11 cellular contexts compared by ENCODE assay signal in genomic region chrX:48367717-48368408, GRCh38. TPM values are rescaled to one million over a fixed set of nuclear protein-coding genes. Genes with fewer than 3 reads are reported as not detected.
"Had no signal": no experiment of that assay in that cellular context is flagged by ENCODE, and none has a peak within 500 bp of the region (broad histone marks: within the 10 kb centered on the region; RNA-seq: fewer than 3 reads in every experiment).

No MANE protein-coding gene starts in this region.

RNA-seq across cellular contexts. Expression of gene SSX3, which starts 11.4 kb away (rescaled TPM):
- total RNA-seq: activated CD4-positive, alpha-beta T cell treated with anti-CD3 and anti-CD28 coated beads, Interleukin-2, amount 10 ng/mL, durations not matched to agents 7 days and 5 days; activated CD8-positive, alpha-beta memory T cell treated with anti-CD3 and anti-CD28 coated beads, Interleukin-2, amount 10 ng/mL, durations not matched to agents 7 days and 5 days; activated naive CD4-positive, alpha-beta T cell treated with anti-CD3 and anti-CD28 coated beads for 36 hours; ascending aorta; cardiac muscle cell; chondrocyte; Peyer's patch; Right ventricle myocardium superior; T-helper 2 cell treated with Interferon-gamma antibody and Interleukin-4, amounts not matched to agents 100 ng/mL and 5 ng/mL, for 36 hours had no signal
- polyA plus RNA-seq: adipose tissue, cardiac muscle cell, IgD-negative memory B cell had no signal

RNA-seq across cellular contexts. Expression of gene SSX4, which starts 15.5 kb away (rescaled TPM):
- total RNA-seq: activated CD4-positive, alpha-beta T cell treated with anti-CD3 and anti-CD28 coated beads, Interleukin-2, amount 10 ng/mL, durations not matched to agents 7 days and 5 days; activated CD8-positive, alpha-beta memory T cell treated with anti-CD3 and anti-CD28 coated beads, Interleukin-2, amount 10 ng/mL, durations not matched to agents 7 days and 5 days; activated naive CD4-positive, alpha-beta T cell treated with anti-CD3 and anti-CD28 coated beads for 36 hours; ascending aorta; cardiac muscle cell; chondrocyte; Peyer's patch; Right ventricle myocardium superior; T-helper 2 cell treated with Interferon-gamma antibody and Interleukin-4, amounts not matched to agents 100 ng/mL and 5 ng/mL, for 36 hours had no signal
- polyA plus RNA-seq: adipose tissue, cardiac muscle cell, IgD-negative memory B cell had no signal

RNA-seq across cellular contexts. Expression of gene SSX4B, which starts 43.9 kb away (rescaled TPM):
- total RNA-seq: activated CD4-positive, alpha-beta T cell treated with anti-CD3 and anti-CD28 coated beads, Interleukin-2, amount 10 ng/mL, durations not matched to agents 7 days and 5 days; activated CD8-positive, alpha-beta memory T cell treated with anti-CD3 and anti-CD28 coated beads, Interleukin-2, amount 10 ng/mL, durations not matched to agents 7 days and 5 days; activated naive CD4-positive, alpha-beta T cell treated with anti-CD3 and anti-CD28 coated beads for 36 hours; ascending aorta; cardiac muscle cell; chondrocyte; Peyer's patch; Right ventricle myocardium superior; T-helper 2 cell treated with Interferon-gamma antibody and Interleukin-4, amounts not matched to agents 100 ng/mL and 5 ng/mL, for 36 hours had no signal
- polyA plus RNA-seq: adipose tissue, cardiac muscle cell, IgD-negative memory B cell had no signal
